19 cellular contexts compared by ENCODE assay signal in the genomic region with DNA sequence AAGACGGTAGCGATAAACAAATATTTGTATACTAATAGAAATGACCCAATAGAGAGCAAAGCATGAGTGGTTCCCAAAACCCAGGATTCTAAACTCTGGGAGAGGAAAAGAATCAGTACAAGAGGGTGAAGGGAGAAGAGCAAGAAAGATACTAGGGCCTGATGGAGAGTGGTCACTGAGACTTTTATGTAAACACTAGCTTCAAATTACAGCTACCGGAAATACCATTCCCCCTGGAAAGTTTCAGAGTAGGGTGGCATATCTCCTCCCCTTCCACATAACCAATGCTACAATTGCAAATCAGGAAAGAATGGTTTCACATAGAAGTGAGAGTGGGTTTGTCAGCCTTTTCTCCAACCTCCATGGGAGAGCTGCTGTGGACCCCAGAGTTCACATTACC.
A peak's percentile ranks its signal among the peaks of the same experiment; 100 is the strongest.
DNase-seq lines count a peak whose midpoint lies in the region; ATAC-seq, FAIRE-seq and TF ChIP-seq lines count a peak whose summit lies in the region.
"Had no signal": no experiment of that assay in that cellular context is flagged by ENCODE, and none has a peak within 500 bp of the region (broad histone marks: within the 10 kb centered on the region; RNA-seq: fewer than 3 reads in every experiment).

No MANE protein-coding gene starts in this region.

- H3K79me2 ChIP-seq in K562 (ENCODE audit: control insufficient read depth, insufficient read depth, low read length) (no peaks in the 10 kb centered on the region), PC-3 (ENCODE audit: low read length) (no peaks in the 10 kb centered on the region)

- in situ Hi-C loops in K562 (cut with MboI): no loop called here

- H3K4me1 ChIP-seq in K562 (replicated peaks in 1 of 2; ENCODE audit: control insufficient read depth in 2 of 2, insufficient read depth in 2 of 2, low read length in 2 of 2): no peaks in the 10 kb centered on the region
- no peaks in the 10 kb centered on the region for H3K4me1 ChIP-seq in PC-3 (ENCODE audit: insufficient read depth, low read length)
- H3K4me1 ChIP-seq: left lung, prostate gland had no signal

- no peak for TF ChIP-seq EP300 in K562 (IDR thresholded peaks at IDR 0.05; ENCODE audit: low read length)

- ATAC-seq in K562 (peak; percentile 51; the same call in 2 of the 3 replicates), HG02588 (IDR thresholded peaks at IDR 0.05; ENCODE audit: unreplicated experiment) (no peak), left lobe of liver (no peak), PC-3 (no peak), GM21526 (IDR thresholded peaks at IDR 0.05; ENCODE audit: low FRiP score, unreplicated experiment) (no peak)
- ATAC-seq: left lung had no signal

- H3K9me1 ChIP-seq in K562 (ENCODE audit: control insufficient read depth, insufficient read depth, low read length): no peaks in the 10 kb centered on the region

- TF ChIP-seq RAD21 in K562 (CRISPR knock-in tag; conservative IDR thresholded peaks at IDR 0.05 in 1 of 2, IDR thresholded peaks at IDR 0.05 in 1 of 2): no peak

- WGBS in K562 (ENCODE audit: insufficient coverage, low coverage, missing lambda C conversion rate): 43% methylated on average over 1 of the region's 3 CpGs

- no peak overlapping the region for H3K9ac ChIP-seq in K562 (ENCODE audit: insufficient read depth in 1 of 2, low read depth in 2 of 2, low read length in 2 of 2)
- H3K9ac ChIP-seq in PC-3 (ENCODE audit: low read length): no peak overlapping the region

- CTCF ChIA-PET in K562 (lab: Yijun Ruan, JAX; ENCODE audit: low intra/inter-chr PET ratio): no interaction called here
- CTCF ChIA-PET in PC-3 (lab: Charles Lee): no interaction called here

- H3K4me3 ChIP-seq in K562: no peak overlapping the region
- H3K4me3 ChIP-seq in PC-3 (ENCODE audit: low read length): no peak overlapping the region
- H3K4me3 ChIP-seq: left lung, prostate gland had no signal

- intact Hi-C loops in K562 (cut with micrococcal nuclease): no loop called here
- intact Hi-C loops in PC-3 (cut with micrococcal nuclease): loop anchor here (10.0 kb wide), 1 partner anchor 387 kb away; no protein-coding TSS in a partner anchor

- H3K36me3 ChIP-seq in K562 (ENCODE audit: control insufficient read depth, insufficient read depth, low read length) (no peaks in the 10 kb centered on the region), PC-3 (ENCODE audit: low read depth, low read length) (no peaks in the 10 kb centered on the region)
- H3K36me3 ChIP-seq: left lung, prostate gland had no signal

- H3K9me3 ChIP-seq in K562 (replicated peaks; ENCODE audit: control insufficient read depth, insufficient read depth, low read depth, low read length) (no peaks in the 10 kb centered on the region), PC-3 (ENCODE audit: low read length) (no peaks in the 10 kb centered on the region)
- H3K9me3 ChIP-seq: prostate gland had no signal

- DNase-seq in ELF-1 (ENCODE audit: low read depth, low spot score) (peak; percentile 22), HS-27A (ENCODE audit: low read depth) (peak; percentile 12), K562 (ENCODE audit: extremely low read depth in 1 of 4, low spot score in 3 of 4) (no peak), iris pigment epithelial cell (ENCODE audit: low read depth) (peak; percentile 76), left lobe of liver (ENCODE audit: low spot score) (no peak), PC-3 (no peak)
- DNase-seq: amygdala; cortex of kidney; GDM1; head of caudate nucleus; left lung; naive B cell; NCI-H345; stimulated activated CD4-positive, alpha-beta T cell treated with anti-CD3 and anti-CD28 coated beads, Interleukin-15, amount 100 ng/mL, for 24 hours; SW 1271 had no signal

- H4K20me1 ChIP-seq in K562 (replicated peaks; ENCODE audit: control insufficient read depth, insufficient read depth, low read length) (no peaks in the 10 kb centered on the region), PC-3 (ENCODE audit: low read length) (no peaks in the 10 kb centered on the region)

- H2AFZ ChIP-seq in K562 (ENCODE audit: low read depth, low read length): peak overlapping the region; percentile 75
- no peak overlapping the region for H2AFZ ChIP-seq in PC-3 (ENCODE audit: low read length)

- H3K27me3 ChIP-seq in K562 (ENCODE audit: control insufficient read depth in 2 of 2, insufficient read depth in 2 of 2, low read length in 2 of 2): no peaks in the 10 kb centered on the region
- no peaks in the 10 kb centered on the region for H3K27me3 ChIP-seq in PC-3 (ENCODE audit: low read length)
- H3K27me3 ChIP-seq: left lung had no signal

- no peak overlapping the region for H3K27ac ChIP-seq in K562 (ENCODE audit: extremely low read depth, low read depth, low read length)
- no peak overlapping the region for H3K27ac ChIP-seq in PC-3 (ENCODE audit: low read length)
- H3K27ac ChIP-seq: epithelial cell of prostate, left lung, prostate gland had no signal

- H3K9me2 ChIP-seq in PC-3 (replicated peaks; ENCODE audit: low read length): no peaks in the 10 kb centered on the region

- BruUV-seq in K562 (replicated peaks; lab: Mats Ljungman, UMichigan) (no TSS peak), PC-3 (replicated peaks; lab: Mats Ljungman, UMichigan) (no TSS peak)

- no peak overlapping the region for H3K4me2 ChIP-seq in K562 (ENCODE audit: insufficient read depth, low read length)
- H3K4me2 ChIP-seq in PC-3 (ENCODE audit: low read length): no peak overlapping the region

- no peaks in the 10 kb centered on the region for H3F3A ChIP-seq in PC-3 (ENCODE audit: low read length, unreplicated experiment)

- FAIRE-seq in K562 (lab: Jason Lieb, UNC): no peak

- TF ChIP-seq CTCF in K562 (IDR thresholded peaks at IDR 0.05 in 2 of 3, conservative IDR thresholded peaks at IDR 0.05 in 1 of 3; ENCODE audit: insufficient read depth in 2 of 3, low read depth in 1 of 3, low read length in 3 of 3) (no peak), PC-3 (conservative IDR thresholded peaks at IDR 0.05; ENCODE audit: low read depth, low read length) (no peak)

- TF ChIP-seq POLR2A in K562 (conservative IDR thresholded peaks at IDR 0.05): no peak

- POLR2A ChIA-PET in K562 (lab: Yijun Ruan, JAX) (interaction anchor here (0.8 kb wide), 1 partner anchor 9 kb away, joined by 3 read pairs; no protein-coding TSS in a partner anchor), PC-3 (lab: Charles Lee; ENCODE audit: unreplicated experiment) (no interaction called here)

TF ChIP-seq in K562, 482 proteins besides CTCF, POLR2A, EP300 and RAD21:
- TF ChIP-seq RHOXF2B (CRISPR knock-in tag; conservative IDR thresholded peaks at IDR 0.05) (no peak), ZNF133 (CRISPR knock-in tag; IDR thresholded peaks at IDR 0.05) (no peak), POLR2G (IDR thresholded peaks at IDR 0.05; ENCODE audit: low read depth, low read length) (no peak), ZNF143 (CRISPR knock-in tag; IDR thresholded peaks at IDR 0.05) (no peak), SPI1 (IDR thresholded peaks at IDR 0.05; ENCODE audit: borderline replicate concordance, low read depth, low read length) (no peak), LARP7 (IDR thresholded peaks at IDR 0.05) (no peak), NFXL1 (CRISPR knock-in tag; IDR thresholded peaks at IDR 0.05) (no peak)
- TF ChIP-seq, protein P1, sequence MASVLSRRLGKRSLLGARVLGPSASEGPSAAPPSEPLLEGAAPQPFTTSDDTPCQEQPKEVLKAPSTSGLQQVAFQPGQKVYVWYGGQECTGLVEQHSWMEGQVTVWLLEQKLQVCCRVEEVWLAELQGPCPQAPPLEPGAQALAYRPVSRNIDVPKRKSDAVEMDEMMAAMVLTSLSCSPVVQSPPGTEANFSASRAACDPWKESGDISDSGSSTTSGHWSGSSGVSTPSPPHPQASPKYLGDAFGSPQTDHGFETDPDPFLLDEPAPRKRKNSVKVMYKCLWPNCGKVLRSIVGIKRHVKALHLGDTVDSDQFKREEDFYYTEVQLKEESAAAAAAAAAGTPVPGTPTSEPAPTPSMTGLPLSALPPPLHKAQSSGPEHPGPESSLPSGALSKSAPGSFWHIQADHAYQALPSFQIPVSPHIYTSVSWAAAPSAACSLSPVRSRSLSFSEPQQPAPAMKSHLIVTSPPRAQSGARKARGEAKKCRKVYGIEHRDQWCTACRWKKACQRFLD (CRISPR knock-in tag; IDR thresholded peaks at IDR 0.05): no peak
TF ChIP-seq in K562: peak in this region for 0.

Comparison
In these comparisons a context has a peak if more than half of its experiments do, and no peak if none do; other contexts are left out.
1. DNase-seq: peak in ELF-1 (single experiment), HS-27A (single experiment) and iris pigment epithelial cell (single experiment); none in K562 (0 of 4), left lobe of liver (single experiment) and PC-3 (single experiment).